In genomic region chr6:137084865-137085617, GRCh38 we compare ENCODE assay signal across 2 cellular contexts.
A peak's percentile ranks its signal among the peaks of the same experiment; 100 is the strongest.
TF ChIP-seq lines count a peak whose summit lies in the region.

No MANE protein-coding gene starts in this region.

TF ChIP-seq in GM12878, 131 proteins besides CTCF, POLR2A, EP300 and RAD21 (continues in another document):
- TF ChIP-seq EGR1 (IDR thresholded peaks at IDR 0.05; ENCODE audit: borderline replicate concordance in 1 of 2, low read depth in 2 of 2, low read length in 2 of 2), result no peak
- TF ChIP-seq BACH1 (IDR thresholded peaks at IDR 0.05; ENCODE audit: borderline replicate concordance), result no peak
- TF ChIP-seq TARDBP (IDR thresholded peaks at IDR 0.05; ENCODE audit: borderline replicate concordance), result no peak
- TF ChIP-seq JUNB (IDR thresholded peaks at IDR 0.05), result peak; percentile 71
- no peak for TF ChIP-seq BMI1 (IDR thresholded peaks at IDR 0.05; ENCODE audit: borderline replicate concordance)
- TF ChIP-seq, protein P1, sequence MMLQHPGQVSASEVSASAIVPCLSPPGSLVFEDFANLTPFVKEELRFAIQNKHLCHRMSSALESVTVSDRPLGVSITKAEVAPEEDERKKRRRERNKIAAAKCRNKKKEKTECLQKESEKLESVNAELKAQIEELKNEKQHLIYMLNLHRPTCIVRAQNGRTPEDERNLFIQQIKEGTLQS (IDR thresholded peaks at IDR 0.05; ENCODE audit: borderline replicate concordance, extremely low read depth, low read depth, low read length), result no peak
- no peak for TF ChIP-seq MYB (IDR thresholded peaks at IDR 0.05; ENCODE audit: borderline replicate concordance, low read depth, low read length)
- TF ChIP-seq, protein P2, sequence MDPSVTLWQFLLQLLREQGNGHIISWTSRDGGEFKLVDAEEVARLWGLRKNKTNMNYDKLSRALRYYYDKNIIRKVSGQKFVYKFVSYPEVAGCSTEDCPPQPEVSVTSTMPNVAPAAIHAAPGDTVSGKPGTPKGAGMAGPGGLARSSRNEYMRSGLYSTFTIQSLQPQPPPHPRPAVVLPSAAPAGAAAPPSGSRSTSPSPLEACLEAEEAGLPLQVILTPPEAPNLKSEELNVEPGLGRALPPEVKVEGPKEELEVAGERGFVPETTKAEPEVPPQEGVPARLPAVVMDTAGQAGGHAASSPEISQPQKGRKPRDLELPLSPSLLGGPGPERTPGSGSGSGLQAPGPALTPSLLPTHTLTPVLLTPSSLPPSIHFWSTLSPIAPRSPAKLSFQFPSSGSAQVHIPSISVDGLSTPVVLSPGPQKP (IDR thresholded peaks at IDR 0.05; ENCODE audit: low read depth, low read length), result no peak
- peak; percentile 78 for TF ChIP-seq MTA2 (IDR thresholded peaks at IDR 0.05; ENCODE audit: low read depth)
- no peak for TF ChIP-seq RAD51 (IDR thresholded peaks at IDR 0.05)
- TF ChIP-seq GABPA (IDR thresholded peaks at IDR 0.05; ENCODE audit: low read depth), result no peak
- TF ChIP-seq, protein P3, sequence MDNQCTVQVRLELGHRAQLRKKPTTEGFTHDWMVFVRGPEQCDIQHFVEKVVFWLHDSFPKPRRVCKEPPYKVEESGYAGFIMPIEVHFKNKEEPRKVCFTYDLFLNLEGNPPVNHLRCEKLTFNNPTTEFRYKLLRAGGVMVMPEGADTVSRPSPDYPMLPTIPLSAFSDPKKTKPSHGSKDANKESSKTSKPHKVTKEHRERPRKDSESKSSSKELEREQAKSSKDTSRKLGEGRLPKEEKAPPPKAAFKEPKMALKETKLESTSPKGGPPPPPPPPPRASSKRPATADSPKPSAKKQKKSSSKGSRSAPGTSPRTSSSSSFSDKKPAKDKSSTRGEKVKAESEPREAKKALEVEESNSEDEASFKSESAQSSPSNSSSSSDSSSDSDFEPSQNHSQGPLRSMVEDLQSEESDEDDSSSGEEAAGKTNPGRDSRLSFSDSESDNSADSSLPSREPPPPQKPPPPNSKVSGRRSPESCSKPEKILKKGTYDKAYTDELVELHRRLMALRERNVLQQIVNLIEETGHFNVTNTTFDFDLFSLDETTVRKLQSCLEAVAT (IDR thresholded peaks at IDR 0.05), result no peak
- TF ChIP-seq, protein P4, sequence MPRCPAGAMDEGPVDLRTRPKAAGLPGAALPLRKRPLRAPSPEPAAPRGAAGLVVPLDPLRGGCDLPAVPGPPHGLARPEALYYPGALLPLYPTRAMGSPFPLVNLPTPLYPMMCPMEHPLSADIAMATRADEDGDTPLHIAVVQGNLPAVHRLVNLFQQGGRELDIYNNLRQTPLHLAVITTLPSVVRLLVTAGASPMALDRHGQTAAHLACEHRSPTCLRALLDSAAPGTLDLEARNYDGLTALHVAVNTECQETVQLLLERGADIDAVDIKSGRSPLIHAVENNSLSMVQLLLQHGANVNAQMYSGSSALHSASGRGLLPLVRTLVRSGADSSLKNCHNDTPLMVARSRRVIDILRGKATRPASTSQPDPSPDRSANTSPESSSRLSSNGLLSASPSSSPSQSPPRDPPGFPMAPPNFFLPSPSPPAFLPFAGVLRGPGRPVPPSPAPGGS (IDR thresholded peaks at IDR 0.05; ENCODE audit: borderline replicate concordance, insufficient read depth, low read depth, low read length, poor library complexity, severe bottlenecking), result no peak
- TF ChIP-seq, protein P5, sequence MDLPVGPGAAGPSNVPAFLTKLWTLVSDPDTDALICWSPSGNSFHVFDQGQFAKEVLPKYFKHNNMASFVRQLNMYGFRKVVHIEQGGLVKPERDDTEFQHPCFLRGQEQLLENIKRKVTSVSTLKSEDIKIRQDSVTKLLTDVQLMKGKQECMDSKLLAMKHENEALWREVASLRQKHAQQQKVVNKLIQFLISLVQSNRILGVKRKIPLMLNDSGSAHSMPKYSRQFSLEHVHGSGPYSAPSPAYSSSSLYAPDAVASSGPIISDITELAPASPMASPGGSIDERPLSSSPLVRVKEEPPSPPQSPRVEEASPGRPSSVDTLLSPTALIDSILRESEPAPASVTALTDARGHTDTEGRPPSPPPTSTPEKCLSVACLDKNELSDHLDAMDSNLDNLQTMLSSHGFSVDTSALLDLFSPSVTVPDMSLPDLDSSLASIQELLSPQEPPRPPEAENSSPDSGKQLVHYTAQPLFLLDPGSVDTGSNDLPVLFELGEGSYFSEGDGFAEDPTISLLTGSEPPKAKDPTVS (IDR thresholded peaks at IDR 0.05; ENCODE audit: low read depth, low read length), result no peak
- peak; percentile 51; the same call in 1 of the 2 replicates for TF ChIP-seq NFIC (IDR thresholded peaks at IDR 0.05; ENCODE audit: low read depth, low read length)
- 0 out of 2 replicates have a peak, but pooled peaks have one; percentile 16 for TF ChIP-seq SPI1 (IDR thresholded peaks at IDR 0.05; ENCODE audit: borderline replicate concordance, insufficient read depth, low read depth, low read length)
- TF ChIP-seq POLR2AphosphoS5 (IDR thresholded peaks at IDR 0.05; ENCODE audit: low read length), result no peak
- no peak for TF ChIP-seq HDAC6 (IDR thresholded peaks at IDR 0.05; ENCODE audit: unreplicated experiment)
- TF ChIP-seq CHD1 (IDR thresholded peaks at IDR 0.05; ENCODE audit: low read depth, low read length), result no peak
- no peak for TF ChIP-seq SKIL (IDR thresholded peaks at IDR 0.05; ENCODE audit: low read depth, poor library complexity, severe bottlenecking)
- peak; percentile 49; the same call in 1 of the 2 replicates for TF ChIP-seq CREB1 (IDR thresholded peaks at IDR 0.05; ENCODE audit: low read depth)
- TF ChIP-seq ETV6 (conservative IDR thresholded peaks at IDR 0.05 in 1 of 2, IDR thresholded peaks at IDR 0.05 in 1 of 2; ENCODE audit: borderline replicate concordance in 1 of 2, low read depth in 1 of 2), result no peak
- 0 out of 2 replicates have a peak, but pooled peaks have one; percentile 4 for TF ChIP-seq MEF2A (IDR thresholded peaks at IDR 0.05; ENCODE audit: insufficient read depth, low read depth, low read length)
- TF ChIP-seq ATF7 (IDR thresholded peaks at IDR 0.05; ENCODE audit: low read depth), result peak; percentile 86
- TF ChIP-seq WRNIP1 (IDR thresholded peaks at IDR 0.05; ENCODE audit: borderline replicate concordance, low read depth, low read length), result no peak

TF ChIP-seq in HepG2, 621 proteins besides CTCF, POLR2A, EP300 and RAD21:
- no peak for TF ChIP-seq NFRKB (IDR thresholded peaks at IDR 0.05)
- TF ChIP-seq RCOR2 (CRISPR knock-in tag; IDR thresholded peaks at IDR 0.05), result no peak
- no peak for TF ChIP-seq ZNF556 (CRISPR knock-in tag; IDR thresholded peaks at IDR 0.05; ENCODE audit: borderline replicate concordance)
